In the genomic region with DNA sequence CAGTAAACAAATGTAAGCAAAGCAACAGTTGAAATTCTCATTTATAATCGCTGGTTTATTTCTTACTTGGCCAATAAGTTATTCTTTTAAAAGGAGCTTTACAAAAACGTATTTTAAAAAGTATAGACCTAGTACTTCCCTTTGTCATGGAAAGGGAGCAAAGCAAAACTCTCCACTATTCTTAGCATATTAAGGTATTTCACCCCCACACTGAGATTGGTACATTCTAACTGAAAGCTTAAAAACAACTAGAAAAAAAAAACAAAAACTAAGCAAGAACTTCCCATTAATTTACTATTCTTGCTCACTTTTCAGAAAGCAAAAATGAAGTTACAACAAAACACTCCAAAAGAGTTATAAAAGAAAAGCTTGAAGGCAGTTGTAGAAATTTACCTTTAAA, we compare ENCODE assay signal across 8 cellular contexts. TPM values are rescaled to one million over a fixed set of nuclear protein-coding genes. Genes with fewer than 3 reads are reported as not detected.
DNase-seq lines count a peak whose midpoint lies in the region; ATAC-seq and TF ChIP-seq lines count a peak whose summit lies in the region.

No MANE protein-coding gene starts in this region.

- POLR2A ChIA-PET in Panc1 (lab: Charles Lee), result no interaction called here

- intact Hi-C loops in Panc1 (cut with micrococcal nuclease; ENCODE audit: unreplicated experiment), result no loop called here

- DNase-seq in Panc1 (ENCODE audit: low read depth, low spot score), result no peak
- DNase-seq in epithelial cell of proximal tubule (ENCODE audit: low read depth), result no peak
- no peak for DNase-seq in SIG-M5 treated with dmso at 0.1 percent for 504 hours (lab: John Stamatoyannopoulos, UW; ENCODE audit: unreplicated experiment)
- no peak for DNase-seq in cerebellum (ENCODE audit: low spot score)
- no peak for DNase-seq in putamen (ENCODE audit: low spot score)

- H3K4me3 ChIP-seq in Panc1 (ENCODE audit: low read depth in 2 of 2, low read length in 2 of 2) (peak overlapping the region; percentile 95 to 99), epithelial cell of proximal tubule (ENCODE audit: low read depth, low read length) (peak overlapping the region; percentile 62), parathyroid adenoma (ENCODE audit: low read depth, low read length) (peak overlapping the region; percentile 98)

- H3K4me2 ChIP-seq in parathyroid adenoma (ENCODE audit: low read length), result peak overlapping the region; percentile 97

- H2AFZ ChIP-seq in parathyroid adenoma, result no peak overlapping the region

- H3K27me3 ChIP-seq in Panc1 (ENCODE audit: control insufficient read depth, insufficient read depth, low read length), result no peaks in the 10 kb centered on the region
- H3K27me3 ChIP-seq in parathyroid adenoma (ENCODE audit: control insufficient read depth, insufficient read depth, low read length), result no peaks in the 10 kb centered on the region

- H3K9ac ChIP-seq in ES-I3 (ENCODE audit: low read depth, low read length) (peak overlapping the region; percentile 84), parathyroid adenoma (no peak overlapping the region)

- H3K36me3 ChIP-seq in ES-I3 (ENCODE audit: insufficient read depth, low read length), result no peaks in the 10 kb centered on the region; the same call in 1 of the 2 replicates
- peaks cover 7% of the 10 kb centered on the region; the same call in 1 of the 2 replicates for H3K36me3 ChIP-seq in Panc1 (ENCODE audit: control insufficient read depth, insufficient read depth, low read length)
- no peaks in the 10 kb centered on the region for H3K36me3 ChIP-seq in parathyroid adenoma (ENCODE audit: control insufficient read depth, insufficient read depth, low read length)

- ATAC-seq in Panc1 (no peak), HG02678 (IDR thresholded peaks at IDR 0.05; ENCODE audit: unreplicated experiment) (no peak)

- H3K79me2 ChIP-seq in parathyroid adenoma, result peaks cover 23% of the 10 kb centered on the region

- H3K27ac ChIP-seq in Panc1 (ENCODE audit: low read length) (peak overlapping the region; percentile 97), parathyroid adenoma (no peak overlapping the region)

- BruUV-seq in Panc1 (replicated peaks; lab: Mats Ljungman, UMichigan), result no TSS peak

- TF ChIP-seq CTCF in Panc1 (IDR thresholded peaks at IDR 0.05) (no peak), epithelial cell of proximal tubule (conservative IDR thresholded peaks at IDR 0.05; ENCODE audit: low read depth, low read length) (no peak), parathyroid adenoma (IDR thresholded peaks at IDR 0.05) (no peak)

- CTCF ChIA-PET in Panc1 (lab: Charles Lee), result no interaction called here

- in situ Hi-C loops in Panc1 (cut with HindIII; ENCODE audit: low pct_unique_long_range_greater_than_20kb, low sequenced_read_pairs), result no loop called here

- H3K4me1 ChIP-seq in ES-I3 (ENCODE audit: insufficient read depth, low read length) (peaks cover 17% of the 10 kb centered on the region), Panc1 (ENCODE audit: control insufficient read depth, insufficient read depth, low read length) (peaks cover 24% of the 10 kb centered on the region; the same call in 1 of the 2 replicates), parathyroid adenoma (peaks cover 7% of the 10 kb centered on the region)

- H3K9me3 ChIP-seq in ES-I3 (ENCODE audit: control insufficient read depth, insufficient read depth, low read length), result no peaks in the 10 kb centered on the region
- H3K9me3 ChIP-seq in Panc1 (ENCODE audit: control insufficient read depth, insufficient read depth, low read depth, low read length), result no peaks in the 10 kb centered on the region
- H3K9me3 ChIP-seq in parathyroid adenoma (ENCODE audit: control insufficient read depth, low read length), result no peaks in the 10 kb centered on the region

RNA-seq across cellular contexts. Expression of a gene that starts 1.4 kb away (rescaled TPM):
- total RNA-seq in Panc1 (2021; ENCODE audit: unreplicated experiment), result 75.1 TPM
- polyA plus RNA-seq in Panc1 (2012; ENCODE audit: insufficient read length), result 60.0 TPM
- 53.2 and 58.5 TPM in 2 replicates for total RNA-seq in epithelial cell of proximal tubule
- total RNA-seq in cerebellum, result 27.3 TPM

RNA-seq across cellular contexts. Expression of a gene that starts 1.5 kb away (rescaled TPM):
- total RNA-seq in Panc1 (2021; ENCODE audit: unreplicated experiment), result 37.8 TPM
- 21.8 TPM for polyA plus RNA-seq in Panc1 (2012; ENCODE audit: insufficient read length)
- 14.1 and 20.9 TPM in 2 replicates for total RNA-seq in epithelial cell of proximal tubule
- 60.0 TPM for total RNA-seq in cerebellum
